ENCODE assay signal across 9 cellular contexts in genomic region chr15:68053701-68053996, GRCh38. TPM values are rescaled to one million over a fixed set of nuclear protein-coding genes. Genes with fewer than 3 reads are reported as not detected.
DNase-seq lines count a peak whose midpoint lies in the region; ATAC-seq, FAIRE-seq and TF ChIP-seq lines count a peak whose summit lies in the region.
"Had no signal": no experiment of that assay in that cellular context is flagged by ENCODE, and none has a peak within 500 bp of the region (broad histone marks: within the 10 kb centered on the region; RNA-seq: fewer than 3 reads in every experiment).

No MANE protein-coding gene starts in this region.

- no peak for TF ChIP-seq POLR2A in suprapubic skin (IDR thresholded peaks at IDR 0.05)

- no peak for FAIRE-seq in kidney (lab: Jason Lieb, UNC)
- FAIRE-seq: D721Med had no signal

- peaks cover 37% of the 10 kb centered on the region for H3K4me1 Mint-ChIP-seq in activated CD4-positive, alpha-beta T cell treated with anti-CD3 and anti-CD28 coated beads, Interleukin-2, amount 10 ng/mL, durations not matched to agents 7 days and 5 days
- peaks cover 22% of the 10 kb centered on the region for H3K4me1 Mint-ChIP-seq in activated T-helper 17 cell treated with anti-CD3 and anti-CD28 coated beads, Interleukin-2, amount 50 U/mL, for 72 hours

- peaks cover 21% of the 10 kb centered on the region for H3K36me3 Mint-ChIP-seq in activated CD4-positive, alpha-beta T cell treated with anti-CD3 and anti-CD28 coated beads, Interleukin-2, amount 10 ng/mL, durations not matched to agents 7 days and 5 days (ENCODE audit: low read depth)
- peaks cover 11% of the 10 kb centered on the region for H3K36me3 Mint-ChIP-seq in activated T-helper 17 cell treated with anti-CD3 and anti-CD28 coated beads, Interleukin-2, amount 50 U/mL, for 72 hours (ENCODE audit: low read depth)

- peak overlapping the region; percentile 59 to 76 for H3K4me3 ChIP-seq in kidney (ENCODE audit: low read length in 2 of 2)
- H3K4me3 ChIP-seq in suprapubic skin, result peak overlapping the region; percentile 95

- ATAC-seq in activated T-helper 17 cell treated with anti-CD3 and anti-CD28 coated beads, Interleukin-2, amount 50 U/mL, for 72 hours (replicated peaks), result no peak

- peaks cover 10% of the 10 kb centered on the region for H3K27me3 Mint-ChIP-seq in activated CD4-positive, alpha-beta T cell treated with anti-CD3 and anti-CD28 coated beads, Interleukin-2, amount 10 ng/mL, durations not matched to agents 7 days and 5 days
- peaks cover 9% of the 10 kb centered on the region for H3K27me3 Mint-ChIP-seq in activated T-helper 17 cell treated with anti-CD3 and anti-CD28 coated beads, Interleukin-2, amount 50 U/mL, for 72 hours

- TF ChIP-seq EP300 in suprapubic skin (IDR thresholded peaks at IDR 0.05), result no peak

- POLR2A ChIA-PET in activated CD4-positive, alpha-beta T cell treated with anti-CD3 and anti-CD28 coated beads, Interleukin-2, amount 10 ng/mL, durations not matched to agents 7 days and 5 days (lab: Charles Lee), result no interaction called here

- peaks cover 6 to 8% of the 10 kb centered on the region in 2 donors for H3K4me1 ChIP-seq in kidney (ENCODE audit: control insufficient read depth in 1 of 2, insufficient read depth in 1 of 2, low read depth in 1 of 2, low read length in 2 of 2)
- peaks cover 39% of the 10 kb centered on the region for H3K4me1 ChIP-seq in suprapubic skin

- peaks cover 5% of the 10 kb centered on the region for H3K9me3 Mint-ChIP-seq in activated CD4-positive, alpha-beta T cell treated with anti-CD3 and anti-CD28 coated beads, Interleukin-2, amount 10 ng/mL, durations not matched to agents 7 days and 5 days
- H3K9me3 Mint-ChIP-seq in activated T-helper 17 cell treated with anti-CD3 and anti-CD28 coated beads, Interleukin-2, amount 50 U/mL, for 72 hours, result no peaks in the 10 kb centered on the region

- H3K9me3 ChIP-seq in kidney (ENCODE audit: control insufficient read depth in 1 of 2, low read length in 2 of 2), result no peaks in the 10 kb centered on the region
- H3K9me3 ChIP-seq in suprapubic skin, result no peaks in the 10 kb centered on the region

- H3K27me3 ChIP-seq in suprapubic skin, result no peaks in the 10 kb centered on the region

- TF ChIP-seq CTCF in kidney (IDR thresholded peaks at IDR 0.05; ENCODE audit: borderline replicate concordance, extremely low read depth, insufficient read depth) (no peak), suprapubic skin (IDR thresholded peaks at IDR 0.05) (no peak)

- CTCF ChIA-PET in activated CD4-positive, alpha-beta T cell treated with anti-CD3 and anti-CD28 coated beads, Interleukin-2, amount 10 ng/mL, durations not matched to agents 7 days and 5 days (lab: Charles Lee), result interaction anchor here (0.6 kb wide), 1 partner anchor 115 kb away, joined by 4 read pairs; no protein-coding TSS in a partner anchor

- H3K9ac ChIP-seq in kidney (ENCODE audit: low read length in 2 of 2), result peak overlapping the region in 1 of 2 donors; percentile 38

- no peak for DNase-seq in activated CD4-positive, alpha-beta T cell treated with anti-CD3 and anti-CD28 coated beads, Interleukin-2, amount 10 ng/mL, durations not matched to agents 7 days and 5 days
- DNase-seq in activated CD4-positive, alpha-beta T cell treated with anti-CD3 and anti-CD28 coated beads for 48 hours, result no peak
- DNase-seq in kidney (no peak), suprapubic skin (ENCODE audit: low spot score in 2 of 2) (no peak), NCI-H1048 (lab: John Stamatoyannopoulos, UW) (no peak), HUDEP-2 (lab: John Stamatoyannopoulos, UW; ENCODE audit: unreplicated experiment in 76 of 76) (no peak), KG1 (lab: John Stamatoyannopoulos, UW) (no peak)

- H3K36me3 ChIP-seq in kidney (ENCODE audit: control insufficient read depth in 1 of 2, insufficient read depth in 2 of 2, low read length in 2 of 2), result no peaks in the 10 kb centered on the region
- no peaks in the 10 kb centered on the region for H3K36me3 ChIP-seq in suprapubic skin

- intact Hi-C loops in kidney (cut with DNase I), result no loop called here

- no peak overlapping the region for H3K27ac ChIP-seq in kidney (ENCODE audit: low read depth in 2 of 2, low read length in 2 of 2)
- H3K27ac ChIP-seq in suprapubic skin, result no peak overlapping the region

- H3K27ac Mint-ChIP-seq in activated CD4-positive, alpha-beta T cell treated with anti-CD3 and anti-CD28 coated beads, Interleukin-2, amount 10 ng/mL, durations not matched to agents 7 days and 5 days, result peak overlapping the region; percentile 95
- peak overlapping the region; percentile 82 for H3K27ac Mint-ChIP-seq in activated T-helper 17 cell treated with anti-CD3 and anti-CD28 coated beads, Interleukin-2, amount 50 U/mL, for 72 hours

- 7% methylated on average over 7 of the region's 7 CpGs for WGBS in suprapubic skin

- H3K4me3 Mint-ChIP-seq in activated CD4-positive, alpha-beta T cell treated with anti-CD3 and anti-CD28 coated beads, Interleukin-2, amount 10 ng/mL, durations not matched to agents 7 days and 5 days, result peak overlapping the region; percentile 93
- peak overlapping the region; percentile 90 for H3K4me3 Mint-ChIP-seq in activated T-helper 17 cell treated with anti-CD3 and anti-CD28 coated beads, Interleukin-2, amount 50 U/mL, for 72 hours

RNA-seq across cellular contexts. Expression of gene PIAS1, which starts 0.5 kb away (rescaled TPM):
- total RNA-seq in activated CD4-positive, alpha-beta T cell treated with anti-CD3 and anti-CD28 coated beads, Interleukin-2, amount 10 ng/mL, durations not matched to agents 7 days and 5 days, result 10 to 100 TPM; 41.7 to 53.3 TPM
- total RNA-seq in activated T-helper 17 cell treated with anti-CD3 and anti-CD28 coated beads, Interleukin-2, amount 50 U/mL, for 72 hours, result 10 to 100 TPM; 31.3 to 42.7 TPM
- total RNA-seq in kidney (44.3 TPM), suprapubic skin (10 to 100 TPM; 43.7 to 71.5 (median 52.5) TPM)
- polyA plus RNA-seq in kidney (ENCODE audit: insufficient read depth, low read depth, low replicate concordance), result 10.6 TPM
